Comparison of ENCODE assay signal across 1 cellular context in genomic region chr16:79950932-79951719, GRCh38.
TF ChIP-seq lines count a peak whose summit lies in the region.

No MANE protein-coding gene starts in this region.

TF ChIP-seq in K562, 482 proteins besides CTCF, POLR2A, EP300 and RAD21 (continued from another document and continues in another):
- no peak for TF ChIP-seq TSHZ1 (CRISPR knock-in tag; IDR thresholded peaks at IDR 0.05)
- no peak for TF ChIP-seq ZFX (CRISPR knock-in tag; IDR thresholded peaks at IDR 0.05)
- no peak for TF ChIP-seq HOMEZ (CRISPR knock-in tag; IDR thresholded peaks at IDR 0.05)
- TF ChIP-seq MCM2 (IDR thresholded peaks at IDR 0.05; ENCODE audit: low read depth): no peak
- TF ChIP-seq THRB (CRISPR knock-in tag; conservative IDR thresholded peaks at IDR 0.05): no peak
- no peak for TF ChIP-seq KLF6 (CRISPR knock-in tag; IDR thresholded peaks at IDR 0.05; ENCODE audit: borderline replicate concordance)
- no peak for TF ChIP-seq NR0B1 (IDR thresholded peaks at IDR 0.05; ENCODE audit: partially characterized antibody)
- no peak for TF ChIP-seq POLR2H (tag; IDR thresholded peaks at IDR 0.05; ENCODE audit: low read depth)
- TF ChIP-seq MCM5 (IDR thresholded peaks at IDR 0.05; ENCODE audit: low read depth): no peak
- no peak for TF ChIP-seq PKNOX1 (IDR thresholded peaks at IDR 0.05)
- peak; percentile 89 for TF ChIP-seq HMBOX1 (IDR thresholded peaks at IDR 0.05)
- TF ChIP-seq ETV6 (IDR thresholded peaks at IDR 0.05; ENCODE audit: borderline replicate concordance in 1 of 2, low read depth in 2 of 2, low read length in 1 of 2): peak in 1 of 2 experiments; percentile 81; a peak in 2 of 4 replicates
- TF ChIP-seq ETV6 (CRISPR knock-in tag; IDR thresholded peaks at IDR 0.05; ENCODE audit: borderline replicate concordance): no peak
- TF ChIP-seq PHB2 (IDR thresholded peaks at IDR 0.05; ENCODE audit: low read depth): no peak
- no peak for TF ChIP-seq ZSCAN29 (IDR thresholded peaks at IDR 0.05)
- TF ChIP-seq HNRNPL (IDR thresholded peaks at IDR 0.05; ENCODE audit: low read depth, low read length): no peak
- TF ChIP-seq MCM7 (IDR thresholded peaks at IDR 0.05): no peak
- TF ChIP-seq ZNF512 (tag; IDR thresholded peaks at IDR 0.05): no peak
- TF ChIP-seq ZFPM2 (CRISPR knock-in tag; IDR thresholded peaks at IDR 0.05): no peak
- no peak for TF ChIP-seq SETDB1 (IDR thresholded peaks at IDR 0.05; ENCODE audit: low read length)
- no peak for TF ChIP-seq KDM2B (CRISPR knock-in tag; IDR thresholded peaks at IDR 0.05)
- TF ChIP-seq PATZ1 (CRISPR knock-in tag; IDR thresholded peaks at IDR 0.05; ENCODE audit: borderline replicate concordance): no peak
- no peak for TF ChIP-seq ZBTB26 (CRISPR knock-in tag; IDR thresholded peaks at IDR 0.05)
- no peak for TF ChIP-seq SP1 (CRISPR knock-in tag; IDR thresholded peaks at IDR 0.05)
- TF ChIP-seq FOXJ2 (tag; IDR thresholded peaks at IDR 0.05): no peak
- TF ChIP-seq GTF3C2 (IDR thresholded peaks at IDR 0.05; ENCODE audit: borderline replicate concordance, extremely low read depth, insufficient read length): no peak
- no peak for TF ChIP-seq CEBPB (tag; IDR thresholded peaks at IDR 0.05)
- TF ChIP-seq CCAR2 (IDR thresholded peaks at IDR 0.05; ENCODE audit: low read depth, low read length): no peak
- no peak; the same call in 1 of the 2 replicates for TF ChIP-seq GTF2E2 (tag; IDR thresholded peaks at IDR 0.05)
- no peak for TF ChIP-seq ZNF778 (CRISPR knock-in tag; IDR thresholded peaks at IDR 0.05)
- TF ChIP-seq NR2C2 (CRISPR knock-in tag; IDR thresholded peaks at IDR 0.05): no peak
- TF ChIP-seq NR2C2 (tag; IDR thresholded peaks at IDR 0.05): peak; percentile 76
- TF ChIP-seq GATAD2A (IDR thresholded peaks at IDR 0.05): no peak
- TF ChIP-seq ZNF586 (CRISPR knock-in tag; conservative IDR thresholded peaks at IDR 0.05): no peak
- no peak for TF ChIP-seq RBM25 (IDR thresholded peaks at IDR 0.05; ENCODE audit: low read depth, low read length, severe bottlenecking)
- TF ChIP-seq VEZF1 (CRISPR knock-in tag; IDR thresholded peaks at IDR 0.05): no peak; the same call in 1 of the 2 replicates
- TF ChIP-seq ARID3B (CRISPR knock-in tag; IDR thresholded peaks at IDR 0.05; ENCODE audit: borderline replicate concordance): no peak
- no peak for TF ChIP-seq SIN3A (IDR thresholded peaks at IDR 0.05; ENCODE audit: borderline replicate concordance in 2 of 2, control insufficient read depth in 1 of 2, low read depth in 2 of 2, low read length in 2 of 2)
- no peak for TF ChIP-seq ZNF133 (CRISPR knock-in tag; IDR thresholded peaks at IDR 0.05)
